In the genomic region with DNA sequence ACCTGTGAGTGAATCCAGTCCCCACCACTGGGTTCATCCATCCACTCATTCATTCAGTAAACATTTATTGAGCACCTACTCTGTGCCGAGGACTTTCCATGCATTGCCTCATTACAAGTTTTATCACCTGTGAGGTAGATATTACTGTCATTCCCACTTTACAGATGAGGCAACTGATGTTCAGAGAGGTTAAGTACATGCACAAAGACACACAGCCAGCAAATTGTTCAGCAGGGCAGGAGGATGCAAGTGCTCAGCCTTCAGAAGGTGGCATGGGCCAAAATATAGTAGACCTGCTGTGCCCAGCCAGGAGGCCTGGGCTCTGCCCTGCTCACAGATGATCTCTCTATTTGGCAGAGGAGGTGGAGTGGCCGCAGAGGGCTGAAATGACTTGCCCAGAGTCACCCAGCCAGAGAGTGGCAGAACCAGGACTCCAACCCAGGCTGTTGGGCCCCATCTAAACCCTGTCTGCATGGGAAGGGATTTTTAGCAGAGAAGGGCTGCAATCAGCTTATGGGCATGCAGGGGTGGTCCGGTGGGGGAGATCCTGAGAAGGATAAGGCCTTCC, we compare ENCODE assay signal across 25 cellular contexts.
"Had no signal": no experiment of that assay in that cellular context is flagged by ENCODE, and none has a peak within 500 bp of the region (broad histone marks: within the 10 kb centered on the region; RNA-seq: fewer than 3 reads in every experiment).

No MANE protein-coding gene starts in this region.

- ATAC-seq: activated CD4-positive, alpha-beta T cell treated with anti-CD3 and anti-CD28 coated beads for 36 hours had no signal

- H3K27me3 ChIP-seq: cardiac muscle cell, SJCRH30 had no signal

- DNase-seq: activated CD4-positive, alpha-beta memory T cell treated with anti-CD3 and anti-CD28 coated beads, Interleukin-2, amount 10 ng/mL, durations not matched to agents 7 days and 5 days; activated CD4-positive, alpha-beta T cell treated with anti-CD3 and anti-CD28 coated beads for 36 hours; activated CD4-positive, alpha-beta T cell treated with anti-CD3 and anti-CD28 coated beads, Interleukin-2, amount 50 U/mL, for 1 hour; activated gamma-delta T cell; activated naive CD4-positive, alpha-beta T cell treated with anti-CD3 and anti-CD28 coated beads for 36 hours; activated T-cell treated with anti-CD3 and anti-CD28 coated beads for 4 hours; amygdala; brain microvascular endothelial cell; cerebellar nuclear complex; KG1; NCI-H1048; NCI-H1417 treated with DMSO at 0.1 percent for 48 hours; NCI-H1694; NCI-H2029; NCI-H2107; NCI-H2171 treated with DMSO at 0.1 percent for 48 hours; NCI-H226; NCI-H526; NCI-H774; Right ventricle myocardium superior; SJCRH30; SK-N-SH; T-helper 1 cell; WERI-Rb-1 had no signal

- H3K4me1 ChIP-seq: SJCRH30 had no signal

- H3K4me3 ChIP-seq: cardiac muscle cell, SJCRH30 had no signal

- H3K9me3 ChIP-seq: SJCRH30, SK-N-SH had no signal

- H3K36me3 ChIP-seq: brain microvascular endothelial cell, cardiac muscle cell, SJCRH30, WERI-Rb-1 had no signal

- H3K27ac ChIP-seq: brain microvascular endothelial cell, cardiac muscle cell, SJCRH30, WERI-Rb-1 had no signal
